In the genomic region with DNA sequence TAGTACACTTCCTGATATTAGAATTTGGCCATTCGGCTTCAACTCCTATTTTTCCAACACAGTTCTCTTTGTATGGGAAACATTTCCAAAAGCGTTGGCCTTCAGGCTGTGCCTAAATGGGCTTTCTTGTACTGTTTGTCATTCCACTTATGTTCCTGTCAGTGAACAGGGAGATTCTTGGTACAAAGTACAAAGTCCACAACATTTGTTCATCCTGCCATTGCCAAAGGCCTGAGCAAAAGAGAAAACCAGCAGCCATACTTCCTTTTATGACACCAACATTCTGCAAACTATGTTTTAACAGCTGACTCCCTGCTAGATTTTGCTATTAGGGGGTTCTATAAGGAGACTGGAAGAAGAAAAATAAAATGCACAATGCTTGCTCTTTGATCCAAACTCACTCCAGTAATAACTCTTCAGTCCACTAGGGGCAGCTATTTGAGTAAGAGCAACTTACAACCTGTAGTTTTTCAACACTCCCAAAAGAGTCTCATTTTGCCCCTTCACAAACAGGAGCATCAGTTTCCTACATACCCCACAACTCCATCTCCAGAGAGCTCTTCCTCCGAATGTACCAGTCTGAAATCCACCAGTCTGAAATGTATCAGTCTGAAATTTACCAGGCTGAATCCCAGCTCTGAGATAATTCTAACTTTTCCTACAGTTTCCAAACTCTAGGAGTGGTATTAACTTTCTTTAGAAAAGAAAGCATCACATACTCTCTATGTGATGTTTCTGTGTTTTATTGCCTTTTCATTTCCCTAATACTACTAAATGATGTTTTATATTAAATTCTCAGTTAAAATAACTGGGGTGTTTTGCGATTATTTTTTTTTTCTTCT, we compare ENCODE assay signal across 9 cellular contexts.
DNase-seq lines count a peak whose midpoint lies in the region; ATAC-seq, FAIRE-seq and TF ChIP-seq lines count a peak whose summit lies in the region.
"Had no signal": no experiment of that assay in that cellular context is flagged by ENCODE, and none has a peak within 500 bp of the region (broad histone marks: within the 10 kb centered on the region; RNA-seq: fewer than 3 reads in every experiment).

No MANE protein-coding gene starts in this region.

- WGBS in mammary epithelial cell (ENCODE audit: low coverage, missing lambda C conversion rate): 85% methylated on average over 4 of the region's 4 CpGs

- BruUV-seq in MCF 10A (replicated peaks; lab: Mats Ljungman, UMichigan): no TSS peak
- no TSS peak for BruUV-seq in mammary epithelial cell (replicated peaks; lab: Mats Ljungman, UMichigan)

- dilution Hi-C loops in mammary epithelial cell (cut with HindIII; ENCODE audit: low sequenced_read_pairs): loop anchor here (25.0 kb wide), 1 partner anchor 212 kb away; no protein-coding TSS in a partner anchor

- H2AFZ ChIP-seq in mammary epithelial cell (ENCODE audit: low read depth, low read length): no peak overlapping the region

- H3K36me3 ChIP-seq in breast epithelium (no peaks in the 10 kb centered on the region), mammary epithelial cell (ENCODE audit: insufficient read depth, low read length) (no peaks in the 10 kb centered on the region), ascending aorta (no peaks in the 10 kb centered on the region)

- peak; percentile 30 for TF ChIP-seq CTCF in MCF 10A (IDR thresholded peaks at IDR 0.05; ENCODE audit: unreplicated experiment)
- no peak for TF ChIP-seq CTCF in breast epithelium (IDR thresholded peaks at IDR 0.05)
- peak; percentile 49 to 61 for TF ChIP-seq CTCF in mammary epithelial cell (conservative IDR thresholded peaks at IDR 0.05 in 1 of 2, IDR thresholded peaks at IDR 0.05 in 1 of 2; ENCODE audit: extremely low read depth in 1 of 2, insufficient read depth in 1 of 2, low read depth in 1 of 2, low read length in 2 of 2)
- no peak for TF ChIP-seq CTCF in ascending aorta (IDR thresholded peaks at IDR 0.05)

- H3K4me1 Mint-ChIP-seq in MCF 10A (ENCODE audit: insufficient read depth, unreplicated experiment): peaks cover 21% of the 10 kb centered on the region

- no peak overlapping the region for H3K27ac Mint-ChIP-seq in MCF 10A (ENCODE audit: low read depth, unreplicated experiment)
- H3K27ac Mint-ChIP-seq: T-helper 1 cell treated with Interleukin-12 subunit alpha and Interleukin-12 subunit beta and Interleukin-4 antibody, amounts not matched to agents 30 μg/mL and 1 μg/mL, for 36 hours had no signal

- H3K4me1 ChIP-seq in breast epithelium: no peaks in the 10 kb centered on the region
- peaks cover 10% of the 10 kb centered on the region for H3K4me1 ChIP-seq in mammary epithelial cell (ENCODE audit: insufficient read depth, low read length)
- no peaks in the 10 kb centered on the region for H3K4me1 ChIP-seq in ascending aorta

- no peaks in the 10 kb centered on the region for H3K27me3 ChIP-seq in breast epithelium
- H3K27me3 ChIP-seq in mammary epithelial cell (ENCODE audit: insufficient read depth, low read length): no peaks in the 10 kb centered on the region
- no peaks in the 10 kb centered on the region for H3K27me3 ChIP-seq in ascending aorta

- POLR2A ChIA-PET in MCF 10A (lab: Yijun Ruan, JAX): interaction anchor here (1.3 kb wide), 1 partner anchor 226 kb away, joined by 3 read pairs; no protein-coding TSS in a partner anchor

- no peak overlapping the region for H3K4me2 ChIP-seq in mammary epithelial cell (ENCODE audit: insufficient read depth, low read depth, low read length)

- H3K27me3 Mint-ChIP-seq in MCF 10A (ENCODE audit: insufficient read depth, unreplicated experiment): no peaks in the 10 kb centered on the region

- peaks cover 7% of the 10 kb centered on the region for H3K9me3 Mint-ChIP-seq in MCF 10A (ENCODE audit: unreplicated experiment)

- no peak overlapping the region for H3K9ac ChIP-seq in mammary epithelial cell (ENCODE audit: insufficient read depth, low read length)

- in situ Hi-C loops in mammary epithelial cell (cut with MboI; ENCODE audit: low sequenced_read_pairs in 2 of 2): no loop called here

- intact Hi-C loops in MCF 10A (cut with micrococcal nuclease) (no loop called here), breast epithelium (cut with DNase I; ENCODE audit: low total_unique reads) (no loop called here), mammary epithelial cell (cut with micrococcal nuclease) (no loop called here), ascending aorta (cut with DNase I) (no loop called here)

- H3K4me3 Mint-ChIP-seq in MCF 10A (ENCODE audit: unreplicated experiment): no peak overlapping the region
- H3K4me3 Mint-ChIP-seq: T-helper 1 cell treated with Interleukin-12 subunit alpha and Interleukin-12 subunit beta and Interleukin-4 antibody, amounts not matched to agents 30 μg/mL and 1 μg/mL, for 36 hours had no signal

- H3K27ac ChIP-seq in breast epithelium: no peak overlapping the region
- no peak overlapping the region for H3K27ac ChIP-seq in mammary epithelial cell (ENCODE audit: insufficient read depth, low read depth, low read length)
- no peak overlapping the region for H3K27ac ChIP-seq in ascending aorta

- no peak for ATAC-seq in HG03095 (IDR thresholded peaks at IDR 0.05; ENCODE audit: unreplicated experiment)

- TF ChIP-seq POLR2A in breast epithelium (IDR thresholded peaks at IDR 0.05): no peak

- DNase-seq in MCF 10A (ENCODE audit: unreplicated experiment) (peak; percentile 32), breast epithelium (ENCODE audit: low spot score in 2 of 2) (no peak), KG1 (lab: John Stamatoyannopoulos, UW) (peak; percentile 5), mammary epithelial cell (no peak), urothelium cell line (ENCODE audit: low spot score) (peak; percentile 31), AG20443 (ENCODE audit: low spot score) (no peak), ascending aorta (ENCODE audit: low spot score in 2 of 2) (no peak)

- no peaks in the 10 kb centered on the region for H3K79me2 ChIP-seq in mammary epithelial cell (ENCODE audit: insufficient read depth, low read length)

- H3K36me3 Mint-ChIP-seq in MCF 10A (ENCODE audit: insufficient read depth, unreplicated experiment): no peaks in the 10 kb centered on the region

- H3K9me3 ChIP-seq in breast epithelium: no peaks in the 10 kb centered on the region
- H3K9me3 ChIP-seq in mammary epithelial cell (replicated peaks; ENCODE audit: insufficient read depth, low read length): no peaks in the 10 kb centered on the region
- H3K9me3 ChIP-seq in ascending aorta: no peaks in the 10 kb centered on the region

- no peaks in the 10 kb centered on the region for H4K20me1 ChIP-seq in mammary epithelial cell (ENCODE audit: insufficient read depth, low read length)

- CTCF ChIA-PET in MCF 10A (lab: Yijun Ruan, JAX) (interaction anchor here (0.6 to 1.2 kb wide), 4 partner anchors 28 to 603 kb away, joined by 3 read pairs; no protein-coding TSS in a partner anchor), mammary epithelial cell (lab: Charles Lee; ENCODE audit: low non-redundant PET) (interaction anchor here (0.6 kb wide), 2 partner anchors 410 to 583 kb away, joined by 3 to 4 read pairs; no protein-coding TSS in a partner anchor)

- H3K4me3 ChIP-seq in breast epithelium (no peak overlapping the region), mammary epithelial cell (replicated peaks in 1 of 3; ENCODE audit: insufficient read depth in 1 of 3, low read depth in 2 of 3, low read length in 3 of 3) (no peak overlapping the region), ascending aorta (no peak overlapping the region)

- no peak for FAIRE-seq in urothelium cell line (lab: Jason Lieb, UNC)

Comparison
In these comparisons a context has a peak if more than half of its experiments do, and no peak if none do; other contexts are left out.
1. DNase-seq: peak in MCF 10A (single experiment), KG1 (single experiment) and urothelium cell line (single experiment); none in breast epithelium (0 of 2), mammary epithelial cell (single experiment), AG20443 (single experiment) and ascending aorta (0 of 2).
2. CTCF ChIP-seq: peak in MCF 10A (single experiment) and mammary epithelial cell (2 of 2); none in breast epithelium (0 of 3) and ascending aorta (0 of 3).